1 cellular context compared by ENCODE assay signal in genomic region chr2:238263204-238264071, GRCh38.
TF ChIP-seq lines count a peak whose summit lies in the region.

No MANE protein-coding gene starts in this region.

TF ChIP-seq in HepG2, 621 proteins besides CTCF, POLR2A, EP300 and RAD21 (continued from another document and continues in another):
- no peak for TF ChIP-seq RORA (CRISPR knock-in tag; IDR thresholded peaks at IDR 0.05)
- TF ChIP-seq GATAD2A (CRISPR knock-in tag; IDR thresholded peaks at IDR 0.05) = peak; percentile 78
- TF ChIP-seq ZFP36L1 (CRISPR knock-in tag; IDR thresholded peaks at IDR 0.05) = no peak
- TF ChIP-seq, protein P1, sequence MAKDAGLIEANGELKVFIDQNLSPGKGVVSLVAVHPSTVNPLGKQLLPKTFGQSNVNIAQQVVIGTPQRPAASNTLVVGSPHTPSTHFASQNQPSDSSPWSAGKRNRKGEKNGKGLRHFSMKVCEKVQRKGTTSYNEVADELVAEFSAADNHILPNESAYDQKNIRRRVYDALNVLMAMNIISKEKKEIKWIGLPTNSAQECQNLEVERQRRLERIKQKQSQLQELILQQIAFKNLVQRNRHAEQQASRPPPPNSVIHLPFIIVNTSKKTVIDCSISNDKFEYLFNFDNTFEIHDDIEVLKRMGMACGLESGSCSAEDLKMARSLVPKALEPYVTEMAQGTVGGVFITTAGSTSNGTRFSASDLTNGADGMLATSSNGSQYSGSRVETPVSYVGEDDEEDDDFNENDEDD (CRISPR knock-in tag; IDR thresholded peaks at IDR 0.05; ENCODE audit: borderline replicate concordance) = peak; percentile 31; the same call in 1 of the 2 replicates
- TF ChIP-seq GABPA (IDR thresholded peaks at IDR 0.05; ENCODE audit: low read depth, low read length) = no peak
- TF ChIP-seq GABPA (CRISPR knock-in tag; IDR thresholded peaks at IDR 0.05; ENCODE audit: low read depth) = peak; percentile 23
- TF ChIP-seq, protein P2, sequence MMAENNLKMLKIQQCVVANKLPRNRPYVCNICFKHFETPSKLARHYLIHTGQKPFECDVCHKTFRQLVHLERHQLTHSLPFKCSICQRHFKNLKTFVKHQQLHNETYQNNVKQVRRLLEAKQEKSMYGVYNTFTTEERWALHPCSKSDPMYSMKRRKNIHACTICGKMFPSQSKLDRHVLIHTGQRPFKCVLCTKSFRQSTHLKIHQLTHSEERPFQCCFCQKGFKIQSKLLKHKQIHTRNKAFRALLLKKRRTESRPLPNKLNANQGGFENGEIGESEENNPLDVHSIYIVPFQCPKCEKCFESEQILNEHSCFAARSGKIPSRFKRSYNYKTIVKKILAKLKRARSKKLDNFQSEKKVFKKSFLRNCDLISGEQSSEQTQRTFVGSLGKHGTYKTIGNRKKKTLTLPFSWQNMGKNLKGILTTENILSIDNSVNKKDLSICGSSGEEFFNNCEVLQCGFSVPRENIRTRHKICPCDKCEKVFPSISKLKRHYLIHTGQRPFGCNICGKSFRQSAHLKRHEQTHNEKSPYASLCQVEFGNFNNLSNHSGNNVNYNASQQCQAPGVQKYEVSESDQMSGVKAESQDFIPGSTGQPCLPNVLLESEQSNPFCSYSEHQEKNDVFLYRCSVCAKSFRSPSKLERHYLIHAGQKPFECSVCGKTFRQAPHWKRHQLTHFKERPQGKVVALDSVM (CRISPR knock-in tag; IDR thresholded peaks at IDR 0.05) = peak; percentile 78
- TF ChIP-seq FOSL2 (CRISPR knock-in tag; IDR thresholded peaks at IDR 0.05) = peak; percentile 39; the same call in 1 of the 2 replicates
- TF ChIP-seq SP5 (CRISPR knock-in tag; IDR thresholded peaks at IDR 0.05; ENCODE audit: borderline replicate concordance, low read depth) = peak; percentile 42; the same call in 1 of the 2 replicates
- no peak for TF ChIP-seq HNRNPLL (IDR thresholded peaks at IDR 0.05; ENCODE audit: low read depth, low read length, poor library complexity, severe bottlenecking)
- TF ChIP-seq, protein P3, sequence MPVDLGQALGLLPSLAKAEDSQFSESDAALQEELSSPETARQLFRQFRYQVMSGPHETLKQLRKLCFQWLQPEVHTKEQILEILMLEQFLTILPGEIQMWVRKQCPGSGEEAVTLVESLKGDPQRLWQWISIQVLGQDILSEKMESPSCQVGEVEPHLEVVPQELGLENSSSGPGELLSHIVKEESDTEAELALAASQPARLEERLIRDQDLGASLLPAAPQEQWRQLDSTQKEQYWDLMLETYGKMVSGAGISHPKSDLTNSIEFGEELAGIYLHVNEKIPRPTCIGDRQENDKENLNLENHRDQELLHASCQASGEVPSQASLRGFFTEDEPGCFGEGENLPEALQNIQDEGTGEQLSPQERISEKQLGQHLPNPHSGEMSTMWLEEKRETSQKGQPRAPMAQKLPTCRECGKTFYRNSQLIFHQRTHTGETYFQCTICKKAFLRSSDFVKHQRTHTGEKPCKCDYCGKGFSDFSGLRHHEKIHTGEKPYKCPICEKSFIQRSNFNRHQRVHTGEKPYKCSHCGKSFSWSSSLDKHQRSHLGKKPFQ (CRISPR knock-in tag; IDR thresholded peaks at IDR 0.05; ENCODE audit: insufficient replicate concordance) = no peak
- no peak for TF ChIP-seq PLRG1 (conservative IDR thresholded peaks at IDR 0.05)
- TF ChIP-seq ZFP82 (CRISPR knock-in tag; IDR thresholded peaks at IDR 0.05; ENCODE audit: borderline replicate concordance) = no peak
- 0 out of 2 replicates have a peak, but pooled peaks have one; percentile 65 for TF ChIP-seq KLF12 (CRISPR knock-in tag; IDR thresholded peaks at IDR 0.05; ENCODE audit: borderline replicate concordance)
- TF ChIP-seq ZNF232 (CRISPR knock-in tag; IDR thresholded peaks at IDR 0.05; ENCODE audit: borderline replicate concordance) = 0 out of 2 replicates have a peak, but pooled peaks have one; percentile 78
- TF ChIP-seq ZNF224 (CRISPR knock-in tag; IDR thresholded peaks at IDR 0.05) = no peak
- TF ChIP-seq ZNF550 (CRISPR knock-in tag; IDR thresholded peaks at IDR 0.05; ENCODE audit: borderline replicate concordance) = no peak
- no peak for TF ChIP-seq ZFAT (CRISPR knock-in tag; conservative IDR thresholded peaks at IDR 0.05)
- TF ChIP-seq ZNF580 (CRISPR knock-in tag; IDR thresholded peaks at IDR 0.05; ENCODE audit: borderline replicate concordance, low read depth) = peak; percentile 92; the same call in 1 of the 2 replicates
- TF ChIP-seq KMT2B (CRISPR knock-in tag; IDR thresholded peaks at IDR 0.05) = no peak; the same call in 1 of the 2 replicates
- TF ChIP-seq HMG20A (CRISPR knock-in tag; IDR thresholded peaks at IDR 0.05; ENCODE audit: borderline replicate concordance) = peak; percentile 38; the same call in 1 of the 2 replicates
- TF ChIP-seq YEATS2 (CRISPR knock-in tag; IDR thresholded peaks at IDR 0.05; ENCODE audit: borderline replicate concordance) = no peak; the same call in 1 of the 2 replicates
- TF ChIP-seq ZNF30 (CRISPR knock-in tag; IDR thresholded peaks at IDR 0.05) = no peak
- TF ChIP-seq MATR3 (CRISPR knock-in tag; IDR thresholded peaks at IDR 0.05) = no peak
- TF ChIP-seq ZNF709 (CRISPR knock-in tag; IDR thresholded peaks at IDR 0.05) = no peak
- TF ChIP-seq NONO (IDR thresholded peaks at IDR 0.05) = no peak
- no peak for TF ChIP-seq NONO (CRISPR knock-in tag; conservative IDR thresholded peaks at IDR 0.05)
- TF ChIP-seq TAF1 (CRISPR knock-in tag; IDR thresholded peaks at IDR 0.05) = no peak
- TF ChIP-seq ZBTB3 (CRISPR knock-in tag; IDR thresholded peaks at IDR 0.05; ENCODE audit: borderline replicate concordance, low read depth) = no peak
- TF ChIP-seq ZNF362 (CRISPR knock-in tag; IDR thresholded peaks at IDR 0.05; ENCODE audit: borderline replicate concordance) = peak; percentile 55; the same call in 1 of the 2 replicates
- TF ChIP-seq RELA (CRISPR knock-in tag; IDR thresholded peaks at IDR 0.05) = no peak
- TF ChIP-seq MTA1 (CRISPR knock-in tag; IDR thresholded peaks at IDR 0.05; ENCODE audit: borderline replicate concordance) = peak; percentile 86; the same call in 1 of the 2 replicates
- TF ChIP-seq ZNF576 (CRISPR knock-in tag; IDR thresholded peaks at IDR 0.05) = no peak
- peak; percentile 92 for TF ChIP-seq ZNF556 (CRISPR knock-in tag; IDR thresholded peaks at IDR 0.05; ENCODE audit: borderline replicate concordance)
- TF ChIP-seq ZNF24 (IDR thresholded peaks at IDR 0.05) = no peak
- peak; percentile 64 for TF ChIP-seq THAP11 (CRISPR knock-in tag; IDR thresholded peaks at IDR 0.05)
- TF ChIP-seq ZNF782 (CRISPR knock-in tag; IDR thresholded peaks at IDR 0.05; ENCODE audit: borderline replicate concordance) = peak; percentile 68; the same call in 1 of the 2 replicates
- peak; percentile 65; the same call in 1 of the 2 replicates for TF ChIP-seq YEATS4 (CRISPR knock-in tag; IDR thresholded peaks at IDR 0.05; ENCODE audit: borderline replicate concordance)
- TF ChIP-seq, protein P4, sequence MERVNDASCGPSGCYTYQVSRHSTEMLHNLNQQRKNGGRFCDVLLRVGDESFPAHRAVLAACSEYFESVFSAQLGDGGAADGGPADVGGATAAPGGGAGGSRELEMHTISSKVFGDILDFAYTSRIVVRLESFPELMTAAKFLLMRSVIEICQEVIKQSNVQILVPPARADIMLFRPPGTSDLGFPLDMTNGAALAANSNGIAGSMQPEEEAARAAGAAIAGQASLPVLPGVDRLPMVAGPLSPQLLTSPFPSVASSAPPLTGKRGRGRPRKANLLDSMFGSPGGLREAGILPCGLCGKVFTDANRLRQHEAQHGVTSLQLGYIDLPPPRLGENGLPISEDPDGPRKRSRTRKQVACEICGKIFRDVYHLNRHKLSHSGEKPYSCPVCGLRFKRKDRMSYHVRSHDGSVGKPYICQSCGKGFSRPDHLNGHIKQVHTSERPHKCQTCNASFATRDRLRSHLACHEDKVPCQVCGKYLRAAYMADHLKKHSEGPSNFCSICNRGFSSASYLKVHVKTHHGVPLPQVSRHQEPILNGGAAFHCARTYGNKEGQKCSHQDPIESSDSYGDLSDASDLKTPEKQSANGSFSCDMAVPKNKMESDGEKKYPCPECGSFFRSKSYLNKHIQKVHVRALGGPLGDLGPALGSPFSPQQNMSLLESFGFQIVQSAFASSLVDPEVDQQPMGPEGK (CRISPR knock-in tag; IDR thresholded peaks at IDR 0.05) = no peak; the same call in 1 of the 2 replicates
- peak; percentile 29; the same call in 1 of the 2 replicates for TF ChIP-seq DRAP1 (CRISPR knock-in tag; IDR thresholded peaks at IDR 0.05)
- TF ChIP-seq ZNF530 (CRISPR knock-in tag; IDR thresholded peaks at IDR 0.05; ENCODE audit: low read depth) = no peak
- no peak for TF ChIP-seq FOXK1 (CRISPR knock-in tag; IDR thresholded peaks at IDR 0.05; ENCODE audit: borderline replicate concordance, low read depth)
- TF ChIP-seq HCFC1 (IDR thresholded peaks at IDR 0.05; ENCODE audit: low read depth, low read length) = no peak
- TF ChIP-seq ZNF329 (CRISPR knock-in tag; IDR thresholded peaks at IDR 0.05; ENCODE audit: low read depth) = no peak
- no peak for TF ChIP-seq ZNF7 (CRISPR knock-in tag; IDR thresholded peaks at IDR 0.05)
- 0 out of 2 replicates have a peak, but pooled peaks have one; percentile 40 for TF ChIP-seq KLF9 (CRISPR knock-in tag; IDR thresholded peaks at IDR 0.05; ENCODE audit: low read depth)
- TF ChIP-seq ZBTB20 (CRISPR knock-in tag; IDR thresholded peaks at IDR 0.05; ENCODE audit: borderline replicate concordance, low read depth) = no peak
- no peak for TF ChIP-seq ATM (IDR thresholded peaks at IDR 0.05; ENCODE audit: borderline replicate concordance)
- TF ChIP-seq, protein P5, sequence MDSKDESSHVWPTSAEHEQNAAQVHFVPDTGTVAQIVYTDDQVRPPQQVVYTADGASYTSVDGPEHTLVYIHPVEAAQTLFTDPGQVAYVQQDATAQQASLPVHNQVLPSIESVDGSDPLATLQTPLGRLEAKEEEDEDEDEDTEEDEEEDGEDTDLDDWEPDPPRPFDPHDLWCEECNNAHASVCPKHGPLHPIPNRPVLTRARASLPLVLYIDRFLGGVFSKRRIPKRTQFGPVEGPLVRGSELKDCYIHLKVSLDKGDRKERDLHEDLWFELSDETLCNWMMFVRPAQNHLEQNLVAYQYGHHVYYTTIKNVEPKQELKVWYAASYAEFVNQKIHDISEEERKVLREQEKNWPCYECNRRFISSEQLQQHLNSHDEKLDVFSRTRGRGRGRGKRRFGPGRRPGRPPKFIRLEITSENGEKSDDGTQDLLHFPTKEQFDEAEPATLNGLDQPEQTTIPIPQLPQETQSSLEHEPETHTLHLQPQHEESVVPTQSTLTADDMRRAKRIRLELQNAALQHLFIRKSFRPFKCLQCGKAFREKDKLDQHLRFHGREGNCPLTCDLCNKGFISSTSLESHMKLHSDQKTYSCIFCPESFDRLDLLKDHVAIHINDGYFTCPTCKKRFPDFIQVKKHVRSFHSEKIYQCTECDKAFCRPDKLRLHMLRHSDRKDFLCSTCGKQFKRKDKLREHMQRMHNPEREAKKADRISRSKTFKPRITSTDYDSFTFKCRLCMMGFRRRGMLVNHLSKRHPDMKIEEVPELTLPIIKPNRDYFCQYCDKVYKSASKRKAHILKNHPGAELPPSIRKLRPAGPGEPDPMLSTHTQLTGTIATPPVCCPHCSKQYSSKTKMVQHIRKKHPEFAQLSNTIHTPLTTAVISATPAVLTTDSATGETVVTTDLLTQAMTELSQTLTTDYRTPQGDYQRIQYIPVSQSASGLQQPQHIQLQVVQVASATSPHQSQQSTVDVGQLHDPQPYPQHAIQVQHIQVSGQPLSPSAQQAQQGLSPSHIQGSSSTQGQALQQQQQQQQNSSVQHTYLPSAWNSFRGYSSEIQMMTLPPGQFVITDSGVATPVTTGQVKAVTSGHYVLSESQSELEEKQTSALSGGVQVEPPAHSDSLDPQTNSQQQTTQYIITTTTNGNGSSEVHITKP (CRISPR knock-in tag; IDR thresholded peaks at IDR 0.05; ENCODE audit: low read depth) = 0 out of 2 replicates have a peak, but pooled peaks have one; percentile 28
- TF ChIP-seq MEF2D (CRISPR knock-in tag; IDR thresholded peaks at IDR 0.05) = no peak
- peak; percentile 71; the same call in 1 of the 2 replicates for TF ChIP-seq IRF2 (CRISPR knock-in tag; IDR thresholded peaks at IDR 0.05)
- no peak for TF ChIP-seq ZNF34 (CRISPR knock-in tag; IDR thresholded peaks at IDR 0.05; ENCODE audit: borderline replicate concordance)
- no peak; the same call in 1 of the 2 replicates for TF ChIP-seq NRL (CRISPR knock-in tag; IDR thresholded peaks at IDR 0.05; ENCODE audit: borderline replicate concordance)
- TF ChIP-seq ZNF766 (CRISPR knock-in tag; IDR thresholded peaks at IDR 0.05; ENCODE audit: borderline replicate concordance) = peak; percentile 67; the same call in 1 of the 2 replicates
- 0 out of 2 replicates have a peak, but pooled peaks have one; percentile 66 for TF ChIP-seq ZNF772 (CRISPR knock-in tag; IDR thresholded peaks at IDR 0.05)
- TF ChIP-seq, protein P6, sequence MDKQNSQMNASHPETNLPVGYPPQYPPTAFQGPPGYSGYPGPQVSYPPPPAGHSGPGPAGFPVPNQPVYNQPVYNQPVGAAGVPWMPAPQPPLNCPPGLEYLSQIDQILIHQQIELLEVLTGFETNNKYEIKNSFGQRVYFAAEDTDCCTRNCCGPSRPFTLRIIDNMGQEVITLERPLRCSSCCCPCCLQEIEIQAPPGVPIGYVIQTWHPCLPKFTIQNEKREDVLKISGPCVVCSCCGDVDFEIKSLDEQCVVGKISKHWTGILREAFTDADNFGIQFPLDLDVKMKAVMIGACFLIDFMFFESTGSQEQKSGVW (CRISPR knock-in tag; IDR thresholded peaks at IDR 0.05; ENCODE audit: borderline replicate concordance) = no peak
- TF ChIP-seq ZNF256 (CRISPR knock-in tag; conservative IDR thresholded peaks at IDR 0.05) = 0 out of 2 replicates have a peak, but pooled peaks have one; percentile 40
- 0 out of 2 replicates have a peak, but pooled peaks have one; percentile 32 for TF ChIP-seq ZNF292 (CRISPR knock-in tag; IDR thresholded peaks at IDR 0.05; ENCODE audit: borderline replicate concordance, low read depth)
- peak; percentile 53; the same call in 1 of the 2 replicates for TF ChIP-seq DPF2 (CRISPR knock-in tag; IDR thresholded peaks at IDR 0.05; ENCODE audit: borderline replicate concordance, low read depth)
- no peak; the same call in 1 of the 2 replicates for TF ChIP-seq GABPB1 (CRISPR knock-in tag; IDR thresholded peaks at IDR 0.05)
